In the genomic region with DNA sequence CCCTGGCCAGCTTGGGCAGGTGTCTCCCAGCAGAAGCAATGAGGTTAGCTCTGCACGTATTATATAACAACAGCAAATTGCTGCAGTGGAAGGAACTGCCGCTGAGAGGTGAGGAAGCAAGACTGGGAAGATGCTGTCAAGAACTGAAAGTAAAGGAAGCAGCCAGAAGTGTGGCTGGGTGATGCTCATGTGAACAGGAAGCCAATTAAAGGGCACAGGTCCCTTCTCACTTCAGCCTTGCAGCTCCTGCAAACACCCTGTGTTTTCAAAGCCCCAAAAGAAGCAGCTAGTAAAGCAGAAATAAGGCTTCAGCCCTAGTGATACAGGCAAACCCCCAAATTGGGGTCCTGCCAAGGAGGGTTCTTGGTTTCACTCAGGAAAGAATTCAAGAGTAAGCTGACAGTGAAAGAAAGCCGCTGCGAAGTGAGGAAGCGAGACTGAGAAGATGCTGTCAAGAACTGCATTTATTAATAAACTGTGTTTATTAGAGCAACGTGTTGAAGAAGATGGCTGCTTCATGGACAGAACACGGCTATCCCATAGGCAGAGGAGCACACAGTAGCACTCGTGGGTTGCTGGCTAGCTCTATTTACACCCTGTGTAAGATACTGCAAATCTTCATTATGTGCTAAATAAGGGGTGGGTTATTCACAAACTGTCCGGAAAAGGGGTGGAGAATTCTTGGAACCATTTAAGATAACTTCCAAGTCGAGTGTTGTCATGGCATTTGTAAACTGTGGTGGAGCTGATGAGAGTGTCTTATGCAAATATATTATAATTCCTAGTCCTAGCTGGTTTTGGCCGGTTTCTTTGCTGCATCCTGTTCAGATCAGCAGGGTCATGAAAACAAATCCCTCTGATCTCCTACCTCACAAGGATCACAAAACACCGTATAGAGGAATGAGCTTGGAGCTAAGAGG, we compare ENCODE assay signal across 18 cellular contexts.
"Had no signal": no experiment of that assay in that cellular context is flagged by ENCODE, and none has a peak within 500 bp of the region (broad histone marks: within the 10 kb centered on the region; RNA-seq: fewer than 3 reads in every experiment).

No MANE protein-coding gene starts in this region.

- FAIRE-seq: frontal cortex had no signal

- ATAC-seq: activated CD8-positive, alpha-beta T cell treated with anti-CD3 and anti-CD28 coated beads, Interleukin-2, amount 10 ng/mL, durations not matched to agents 7 days and 5 days; activated T-cell treated with anti-CD3 and anti-CD28 coated beads, Interleukin-2, amount 50 U/mL, for 72 hours; effector memory CD8-positive, alpha-beta T cell; heart left ventricle; lower lobe of right lung had no signal

- H3K27me3 ChIP-seq: brain microvascular endothelial cell, neural progenitor cell had no signal

- H3K9me3 ChIP-seq: heart left ventricle, lower lobe of right lung, sigmoid colon, spleen, stomach had no signal

- H3K27ac ChIP-seq: brain microvascular endothelial cell, heart left ventricle, lower lobe of right lung, neural progenitor cell, sigmoid colon, spleen, stomach had no signal

- DNase-seq: activated CD4-positive, alpha-beta T cell treated with anti-CD3 and anti-CD28 coated beads, Interleukin-2, amount 10 ng/mL, durations not matched to agents 24 days and 14 days; activated CD4-positive, CD25-positive, alpha-beta regulatory T cell; activated CD8-positive, alpha-beta memory T cell treated with anti-CD3 and anti-CD28 coated beads, Interleukin-2, amount 50 U/mL, for 4 hours; activated CD8-positive, alpha-beta T cell treated with anti-CD3 and anti-CD28 coated beads, Interleukin-2, amount 10 ng/mL, durations not matched to agents 7 days and 5 days; activated naive CD8-positive, alpha-beta T cell treated with anti-CD3 and anti-CD28 coated beads for 36 hours; activated T-cell treated with anti-CD3 and anti-CD28 coated beads, Interleukin-2, amount 50 U/mL, for 72 hours; brain microvascular endothelial cell; dermis blood vessel endothelial cell; effector memory CD8-positive, alpha-beta T cell; heart left ventricle; immature natural killer cell; lower lobe of right lung; naive B cell; sigmoid colon; spleen; stomach had no signal

- H3K9ac ChIP-seq: neural progenitor cell had no signal

- H2AFZ ChIP-seq: neural progenitor cell had no signal

- H3K4me2 ChIP-seq: neural progenitor cell had no signal

- H3K4me1 ChIP-seq: heart left ventricle, lower lobe of right lung, sigmoid colon, spleen, stomach had no signal

- H3K36me3 ChIP-seq: brain microvascular endothelial cell, heart left ventricle, lower lobe of right lung, neural progenitor cell, sigmoid colon, spleen, stomach had no signal

- H3K4me3 ChIP-seq: heart left ventricle, lower lobe of right lung, neural progenitor cell, sigmoid colon, spleen, stomach had no signal
